Comparison of ENCODE assay signal across 1 cellular context in the genomic region with DNA sequence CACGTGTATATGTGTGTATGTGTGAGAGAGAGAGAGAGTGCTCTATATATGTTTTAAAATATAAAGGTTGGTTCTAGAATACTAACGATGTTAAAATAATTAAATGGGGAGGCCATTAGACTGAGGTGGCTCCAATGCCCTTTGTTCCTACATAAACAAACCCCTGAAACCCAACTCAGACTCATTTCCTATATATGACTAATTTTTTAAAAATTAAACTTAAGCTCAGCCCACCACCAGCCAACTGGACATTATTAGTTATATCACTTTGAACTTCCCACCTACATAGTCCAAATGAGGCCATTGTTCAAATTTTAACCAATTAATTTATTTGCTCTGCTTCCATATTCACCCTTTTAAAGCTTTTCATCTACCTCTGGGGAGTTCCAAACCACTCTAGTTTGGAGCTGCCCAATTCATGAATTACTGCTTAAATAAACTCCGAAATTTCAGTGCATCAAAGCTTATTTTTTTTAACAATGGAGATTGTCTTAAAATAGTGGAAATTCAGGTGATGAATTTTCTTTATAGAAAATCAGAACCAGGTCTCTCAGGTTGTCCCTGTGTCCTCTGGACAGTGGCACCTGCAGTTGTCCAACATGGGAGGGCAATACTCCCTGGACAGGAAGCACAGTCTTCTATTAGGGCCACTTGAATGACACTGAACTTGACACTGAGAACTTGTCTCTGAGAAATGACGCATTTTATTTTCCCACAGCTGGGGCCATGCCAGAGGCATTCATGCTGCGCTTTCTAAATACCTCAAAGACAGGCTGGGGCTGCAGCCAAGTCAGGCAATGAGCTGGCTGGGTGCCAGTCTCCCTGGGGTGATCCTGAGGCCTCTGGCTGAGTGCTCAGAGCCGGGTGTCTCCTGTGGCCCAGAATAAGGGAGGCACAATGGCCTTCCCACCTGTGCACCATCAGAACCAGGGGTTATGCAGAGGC.
TF ChIP-seq lines count a peak whose summit lies in the region.

No MANE protein-coding gene starts in this region.

TF ChIP-seq in HCT116, 20 proteins besides CTCF, POLR2A, EP300 and RAD21 (continued from another document):
- TF ChIP-seq, protein P1, sequence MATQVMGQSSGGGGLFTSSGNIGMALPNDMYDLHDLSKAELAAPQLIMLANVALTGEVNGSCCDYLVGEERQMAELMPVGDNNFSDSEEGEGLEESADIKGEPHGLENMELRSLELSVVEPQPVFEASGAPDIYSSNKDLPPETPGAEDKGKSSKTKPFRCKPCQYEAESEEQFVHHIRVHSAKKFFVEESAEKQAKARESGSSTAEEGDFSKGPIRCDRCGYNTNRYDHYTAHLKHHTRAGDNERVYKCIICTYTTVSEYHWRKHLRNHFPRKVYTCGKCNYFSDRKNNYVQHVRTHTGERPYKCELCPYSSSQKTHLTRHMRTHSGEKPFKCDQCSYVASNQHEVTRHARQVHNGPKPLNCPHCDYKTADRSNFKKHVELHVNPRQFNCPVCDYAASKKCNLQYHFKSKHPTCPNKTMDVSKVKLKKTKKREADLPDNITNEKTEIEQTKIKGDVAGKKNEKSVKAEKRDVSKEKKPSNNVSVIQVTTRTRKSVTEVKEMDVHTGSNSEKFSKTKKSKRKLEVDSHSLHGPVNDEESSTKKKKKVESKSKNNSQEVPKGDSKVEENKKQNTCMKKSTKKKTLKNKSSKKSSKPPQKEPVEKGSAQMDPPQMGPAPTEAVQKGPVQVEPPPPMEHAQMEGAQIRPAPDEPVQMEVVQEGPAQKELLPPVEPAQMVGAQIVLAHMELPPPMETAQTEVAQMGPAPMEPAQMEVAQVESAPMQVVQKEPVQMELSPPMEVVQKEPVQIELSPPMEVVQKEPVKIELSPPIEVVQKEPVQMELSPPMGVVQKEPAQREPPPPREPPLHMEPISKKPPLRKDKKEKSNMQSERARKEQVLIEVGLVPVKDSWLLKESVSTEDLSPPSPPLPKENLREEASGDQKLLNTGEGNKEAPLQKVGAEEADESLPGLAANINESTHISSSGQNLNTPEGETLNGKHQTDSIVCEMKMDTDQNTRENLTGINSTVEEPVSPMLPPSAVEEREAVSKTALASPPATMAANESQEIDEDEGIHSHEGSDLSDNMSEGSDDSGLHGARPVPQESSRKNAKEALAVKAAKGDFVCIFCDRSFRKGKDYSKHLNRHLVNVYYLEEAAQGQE (IDR thresholded peaks at IDR 0.05; ENCODE audit: low read depth): no peak
- TF ChIP-seq TCF7L2 (IDR thresholded peaks at IDR 0.05; ENCODE audit: borderline replicate concordance, extremely low read depth, insufficient read depth, insufficient read length) (no peak), EGR1 (IDR thresholded peaks at IDR 0.05; ENCODE audit: low read depth) (no peak), EZH2phosphoT487 (IDR thresholded peaks at IDR 0.05; ENCODE audit: borderline replicate concordance) (no peak), SIN3A (IDR thresholded peaks at IDR 0.05; ENCODE audit: low read depth) (no peak), ELF1 (IDR thresholded peaks at IDR 0.05; ENCODE audit: borderline replicate concordance, low read depth) (no peak), POLR2AphosphoS5 (IDR thresholded peaks at IDR 0.05; ENCODE audit: low read depth, low read length) (no peak), SRF (IDR thresholded peaks at IDR 0.05; ENCODE audit: low read depth) (no peak)
- TF ChIP-seq, protein P2, sequence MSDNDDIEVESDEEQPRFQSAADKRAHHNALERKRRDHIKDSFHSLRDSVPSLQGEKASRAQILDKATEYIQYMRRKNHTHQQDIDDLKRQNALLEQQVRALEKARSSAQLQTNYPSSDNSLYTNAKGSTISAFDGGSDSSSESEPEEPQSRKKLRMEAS (IDR thresholded peaks at IDR 0.05): no peak
